15 cellular contexts compared by ENCODE assay signal in the genomic region with DNA sequence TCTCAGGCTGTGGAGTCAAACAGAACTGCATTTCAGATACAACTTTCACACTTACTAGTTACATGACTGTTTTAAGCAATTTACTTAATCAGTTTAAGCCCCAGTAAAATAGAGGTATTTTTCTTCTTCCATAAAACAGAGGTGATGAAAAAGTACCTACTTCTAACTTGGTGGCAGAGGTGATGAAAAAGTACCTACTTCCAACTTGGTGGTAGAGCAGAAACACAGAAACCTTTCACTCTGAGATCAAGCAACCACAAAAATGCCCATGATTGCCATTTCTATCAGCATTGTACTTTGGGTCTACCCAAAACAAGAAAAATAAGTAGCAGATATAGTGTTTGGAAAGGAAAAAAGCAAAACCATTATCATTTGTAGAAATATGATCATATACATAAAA.
DNase-seq lines count a peak whose midpoint lies in the region; ATAC-seq and FAIRE-seq lines count a peak whose summit lies in the region.
"Had no signal": no experiment of that assay in that cellular context is flagged by ENCODE, and none has a peak within 500 bp of the region (broad histone marks: within the 10 kb centered on the region; RNA-seq: fewer than 3 reads in every experiment).

No MANE protein-coding gene starts in this region.

- H3K36me3 Mint-ChIP-seq in activated naive CD4-positive, alpha-beta T cell treated with anti-CD3 and anti-CD28 coated beads, Interleukin-2, amount 50 U/mL, for 24 hours = peaks cover 47% of the 10 kb centered on the region
- peaks cover 38% of the 10 kb centered on the region for H3K36me3 Mint-ChIP-seq in activated naive CD8-positive, alpha-beta T cell

- ATAC-seq in GM21717 (IDR thresholded peaks at IDR 0.05; ENCODE audit: unreplicated experiment) (peak; percentile 64), HG03521 (IDR thresholded peaks at IDR 0.05; ENCODE audit: unreplicated experiment) (no peak)
- ATAC-seq: GM23338 had no signal

- peaks cover 75% of the 10 kb centered on the region for H3K4me1 Mint-ChIP-seq in activated naive CD4-positive, alpha-beta T cell treated with anti-CD3 and anti-CD28 coated beads, Interleukin-2, amount 50 U/mL, for 24 hours
- H3K4me1 Mint-ChIP-seq in activated naive CD8-positive, alpha-beta T cell (ENCODE audit: low read depth) = peaks cover 50% of the 10 kb centered on the region
- H3K4me1 Mint-ChIP-seq: CD14-positive monocyte, GM23338 had no signal

- peak overlapping the region; percentile 7 for H3K4me3 Mint-ChIP-seq in activated naive CD4-positive, alpha-beta T cell treated with anti-CD3 and anti-CD28 coated beads, Interleukin-2, amount 50 U/mL, for 24 hours
- H3K4me3 Mint-ChIP-seq in activated naive CD8-positive, alpha-beta T cell = no peak overlapping the region
- H3K4me3 Mint-ChIP-seq: CD14-positive monocyte, GM23338 had no signal

- no peak for FAIRE-seq in frontal cortex (lab: Jason Lieb, UNC)

- H3K27ac Mint-ChIP-seq in activated naive CD4-positive, alpha-beta T cell treated with anti-CD3 and anti-CD28 coated beads, Interleukin-2, amount 50 U/mL, for 24 hours = peak overlapping the region; percentile 65
- peak overlapping the region; percentile 47 for H3K27ac Mint-ChIP-seq in activated naive CD8-positive, alpha-beta T cell
- H3K27ac Mint-ChIP-seq: GM23338 had no signal

- DNase-seq in activated naive CD4-positive, alpha-beta T cell treated with Interleukin-2 at 50 U/mL for 16 hours = no peak
- DNase-seq in EL (no peak), frontal cortex (ENCODE audit: low spot score in 2 of 2) (no peak)
- DNase-seq: Karpas-422, MM.1S, NCI-H187 treated with DMSO at 0.1 percent for 48 hours, NCI-H2171, Peyer's patch, Right ventricle myocardium superior had no signal

- H3K9me3 Mint-ChIP-seq in activated naive CD4-positive, alpha-beta T cell treated with anti-CD3 and anti-CD28 coated beads, Interleukin-2, amount 50 U/mL, for 24 hours = peaks cover 7% of the 10 kb centered on the region
- H3K9me3 Mint-ChIP-seq in activated naive CD8-positive, alpha-beta T cell (ENCODE audit: low read depth) = no peaks in the 10 kb centered on the region
- H3K9me3 Mint-ChIP-seq: GM23338 had no signal

- no peaks in the 10 kb centered on the region for H3K27me3 Mint-ChIP-seq in activated naive CD4-positive, alpha-beta T cell treated with anti-CD3 and anti-CD28 coated beads, Interleukin-2, amount 50 U/mL, for 24 hours
- H3K27me3 Mint-ChIP-seq in activated naive CD8-positive, alpha-beta T cell = no peaks in the 10 kb centered on the region
